ENCODE assay signal across 8 cellular contexts in the genomic region with DNA sequence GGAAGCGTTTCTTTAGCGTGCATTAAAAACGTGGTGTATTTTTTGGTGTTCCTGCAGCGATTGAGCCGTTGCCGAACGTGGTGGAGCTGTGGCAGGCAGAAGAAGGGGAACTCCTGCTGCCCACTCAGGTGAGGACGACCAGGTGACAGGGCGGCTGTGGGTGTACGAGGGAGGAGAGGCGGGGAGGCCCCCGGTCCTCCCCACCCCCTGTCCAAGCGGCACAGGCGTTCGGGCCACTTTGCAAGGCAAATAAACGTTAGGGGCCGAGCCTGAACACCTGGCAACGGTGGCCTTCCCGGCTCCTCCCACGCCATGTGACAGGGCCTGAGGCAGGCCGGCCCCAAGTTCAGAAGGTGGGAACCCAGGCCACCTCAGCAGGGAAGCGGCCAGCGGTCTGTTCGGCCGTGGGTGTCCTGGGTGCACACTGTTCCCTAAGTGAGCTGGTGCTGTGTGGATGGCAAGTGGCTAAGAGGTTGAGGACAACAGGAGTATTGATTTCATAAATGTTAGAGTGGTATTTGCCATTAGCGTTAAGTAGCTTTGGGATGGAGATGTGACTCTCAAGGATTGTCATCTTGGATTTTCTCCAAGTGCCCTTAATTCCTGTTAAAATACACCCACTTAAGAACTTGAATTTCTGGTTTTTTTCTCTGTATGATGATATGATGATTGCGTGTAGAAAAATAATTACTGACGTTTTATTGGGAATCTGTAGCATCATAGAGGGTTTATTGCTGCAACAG. TPM values are rescaled to one million over a fixed set of nuclear protein-coding genes. Genes with fewer than 3 reads are reported as not detected.
DNase-seq lines count a peak whose midpoint lies in the region; ATAC-seq and TF ChIP-seq lines count a peak whose summit lies in the region.

No MANE protein-coding gene starts in this region.

- H3K4me3 ChIP-seq in CD4-positive, alpha-beta memory T cell (ENCODE audit: low read length in 2 of 2), result peak overlapping the region; percentile 79 to 86
- H3K4me3 ChIP-seq in prostate gland, result peak overlapping the region; percentile 64 to 81

- H3K36me3 Mint-ChIP-seq in CD4-positive, alpha-beta memory T cell, result peaks cover 5 to 37% of the 10 kb centered on the region in 2 donors
- H3K36me3 Mint-ChIP-seq in activated T-helper 17 cell treated with anti-CD3 and anti-CD28 coated beads, Interleukin-2, amount 50 U/mL, for 72 hours (ENCODE audit: low read depth), result peaks cover 56% of the 10 kb centered on the region
- no peaks in the 10 kb centered on the region for H3K36me3 Mint-ChIP-seq in glutamatergic neuron (ENCODE audit: unreplicated experiment)

- peaks cover 47% of the 10 kb centered on the region for H3K4me1 ChIP-seq in CD4-positive, alpha-beta memory T cell (ENCODE audit: insufficient read depth, low read length)
- no peaks in the 10 kb centered on the region for H3K4me1 ChIP-seq in prostate gland (replicated peaks)

- no peaks in the 10 kb centered on the region for H3K27me3 ChIP-seq in CD4-positive, alpha-beta memory T cell (ENCODE audit: insufficient read depth, low read length)
- H3K27me3 ChIP-seq in prostate gland (replicated peaks; ENCODE audit: insufficient read depth), result no peaks in the 10 kb centered on the region

- no peaks in the 10 kb centered on the region for H3K9me3 ChIP-seq in CD4-positive, alpha-beta memory T cell (ENCODE audit: control insufficient read depth in 1 of 2, low read length in 2 of 2)
- no peaks in the 10 kb centered on the region for H3K9me3 ChIP-seq in prostate gland

- H3K36me3 ChIP-seq in CD4-positive, alpha-beta memory T cell (ENCODE audit: insufficient read depth, low read length), result no peaks in the 10 kb centered on the region
- no peaks in the 10 kb centered on the region for H3K36me3 ChIP-seq in prostate gland

- H3K27ac Mint-ChIP-seq in CD4-positive, alpha-beta memory T cell, result peak overlapping the region; percentile 90 to 100 (median 98)
- peak overlapping the region; percentile 73 for H3K27ac Mint-ChIP-seq in activated T-helper 17 cell treated with anti-CD3 and anti-CD28 coated beads, Interleukin-2, amount 50 U/mL, for 72 hours
- peak overlapping the region; percentile 90 for H3K27ac Mint-ChIP-seq in glutamatergic neuron (ENCODE audit: unreplicated experiment)

- CTCF ChIA-PET in CD4-positive, alpha-beta memory T cell (lab: Charles Lee; ENCODE audit: partially characterized antibody), result interaction anchor here (1.0 to 8.3 kb wide), 26 partner anchors 10 to 182 kb away, joined by 3 to 100 read pairs (median 8); no protein-coding TSS in a partner anchor

- peak overlapping the region; percentile 76 for H3K27ac ChIP-seq in CD4-positive, alpha-beta memory T cell (ENCODE audit: low read depth, low read length)
- H3K27ac ChIP-seq in prostate gland, result peak overlapping the region; percentile 58 to 69

- H3K4me1 Mint-ChIP-seq in CD4-positive, alpha-beta memory T cell, result peaks cover 35 to 70% (median 46%) of the 10 kb centered on the region in 4 donors
- peaks cover 34% of the 10 kb centered on the region for H3K4me1 Mint-ChIP-seq in activated T-helper 17 cell treated with anti-CD3 and anti-CD28 coated beads, Interleukin-2, amount 50 U/mL, for 72 hours
- H3K4me1 Mint-ChIP-seq in glutamatergic neuron (ENCODE audit: low read depth, unreplicated experiment), result peaks cover 20% of the 10 kb centered on the region

- H3K9me3 Mint-ChIP-seq in CD4-positive, alpha-beta memory T cell, result peaks cover 0 to 2% (median 0%) of the 10 kb centered on the region in 8 donors
- H3K9me3 Mint-ChIP-seq in activated T-helper 17 cell treated with anti-CD3 and anti-CD28 coated beads, Interleukin-2, amount 50 U/mL, for 72 hours, result peaks cover 3% of the 10 kb centered on the region
- H3K9me3 Mint-ChIP-seq in glutamatergic neuron (ENCODE audit: unreplicated experiment), result peaks cover 10% of the 10 kb centered on the region

- peak overlapping the region; percentile 84 to 99 (median 98) for H3K4me3 Mint-ChIP-seq in CD4-positive, alpha-beta memory T cell
- peak overlapping the region; percentile 82 for H3K4me3 Mint-ChIP-seq in activated T-helper 17 cell treated with anti-CD3 and anti-CD28 coated beads, Interleukin-2, amount 50 U/mL, for 72 hours
- peak overlapping the region; percentile 93 for H3K4me3 Mint-ChIP-seq in glutamatergic neuron (ENCODE audit: unreplicated experiment)

- ATAC-seq in GM19023 (IDR thresholded peaks at IDR 0.05; ENCODE audit: unreplicated experiment) (peak; percentile 66), HG03097 (IDR thresholded peaks at IDR 0.05; ENCODE audit: low FRiP score, unreplicated experiment) (peak; percentile 50)
- ATAC-seq in activated T-helper 17 cell treated with anti-CD3 and anti-CD28 coated beads, Interleukin-2, amount 50 U/mL, for 72 hours (replicated peaks), result peak; percentile 37

- POLR2A ChIA-PET in CD4-positive, alpha-beta memory T cell (lab: Charles Lee; ENCODE audit: partially characterized antibody), result interaction anchor here (0.8 to 20.6 kb wide), 25 partner anchors 9 to 788 kb away, joined by 3 to 546 read pairs (median 13); no protein-coding TSS in a partner anchor

- whole genome bisulfite sequencing in prostate gland, result under 1% methylated on average over 26 of the region's 28 CpGs

- TF ChIP-seq CTCF in glutamatergic neuron (IDR thresholded peaks at IDR 0.05; ENCODE audit: partially characterized antibody, unreplicated experiment) (no peak), prostate gland (IDR thresholded peaks at IDR 0.05) (no peak)

- peak in 3 of 5 donors; percentile 35 to 80 (median 39) for DNase-seq in CD4-positive, alpha-beta memory T cell
- DNase-seq in NCI-H524 (lab: John Stamatoyannopoulos, UW) (peak; percentile 21 to 65), glutamatergic neuron (peak; percentile 64), prostate gland (ENCODE audit: low spot score) (peak; percentile 51), cortex of kidney (lab: John Stamatoyannopoulos, UW) (no peak)

- H3K27me3 Mint-ChIP-seq in CD4-positive, alpha-beta memory T cell, result no peaks in the 10 kb centered on the region
- no peaks in the 10 kb centered on the region for H3K27me3 Mint-ChIP-seq in activated T-helper 17 cell treated with anti-CD3 and anti-CD28 coated beads, Interleukin-2, amount 50 U/mL, for 72 hours
- peaks cover 3% of the 10 kb centered on the region for H3K27me3 Mint-ChIP-seq in glutamatergic neuron (ENCODE audit: unreplicated experiment)

- no peak for TF ChIP-seq POLR2A in prostate gland (IDR thresholded peaks at IDR 0.05)

- intact Hi-C loops in CD4-positive, alpha-beta memory T cell (cut with micrococcal nuclease), result loop anchor here (1.0 kb wide), 2 partner anchors 21 to 28 kb away; no protein-coding TSS in a partner anchor
- intact Hi-C loops in prostate gland (cut with DNase I), result loop anchor here (2.0 to 10.0 kb wide), 3 partner anchors 107 to 243 kb away; no protein-coding TSS in a partner anchor

RNA-seq across cellular contexts. Expression of gene TMEM131L, which starts 1.2 kb away (rescaled TPM):
- 10 to 100 TPM; 62.5 to 65.6 TPM for total RNA-seq in CD4-positive, alpha-beta memory T cell
- 10 to 100 TPM; 20.8 to 43.8 TPM for polyA plus RNA-seq in CD4-positive, alpha-beta memory T cell
- 10 to 100 TPM; 19.1 to 30.9 TPM for total RNA-seq in activated T-helper 17 cell treated with anti-CD3 and anti-CD28 coated beads, Interleukin-2, amount 50 U/mL, for 72 hours
- total RNA-seq in glutamatergic neuron (ENCODE audit: unreplicated experiment), result 60.2 TPM
- 10 to 100 TPM in 1 of 2 donors, 1 to 10 TPM in 1; 9.3 to 12.5 TPM for total RNA-seq in prostate gland
